In the genomic region with DNA sequence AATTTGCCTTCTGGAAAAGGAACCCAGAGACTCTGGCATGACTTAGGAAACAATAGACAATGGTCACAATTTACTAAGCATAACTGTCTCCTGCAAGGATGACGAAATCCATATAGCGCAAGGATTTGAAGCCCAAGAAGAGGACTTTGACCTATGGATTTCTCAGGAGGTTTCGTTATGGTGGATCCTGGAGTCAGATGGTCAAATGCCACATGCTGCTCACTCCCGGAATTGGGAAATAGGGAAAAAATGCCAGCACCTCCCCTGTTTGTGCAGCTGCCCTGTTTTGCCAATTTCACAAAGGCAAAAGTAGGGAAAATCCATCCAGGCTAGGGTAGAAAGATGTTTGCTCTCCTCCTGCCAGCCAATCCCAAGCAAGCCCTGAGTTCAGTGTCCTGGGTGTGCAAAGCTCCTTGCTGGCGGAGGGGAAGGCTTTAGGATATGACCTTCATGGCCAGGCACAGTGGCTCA, we compare ENCODE assay signal across 1 cellular context.
TF ChIP-seq lines count a peak whose summit lies in the region.

No MANE protein-coding gene starts in this region.

TF ChIP-seq in HepG2, 621 proteins besides CTCF, POLR2A, EP300 and RAD21:
- no peak for TF ChIP-seq HNRNPH1 (optimal IDR thresholded peaks at IDR 0.05; ENCODE audit: low read depth, low read length)
- TF ChIP-seq KDM2A (CRISPR knock-in tag; IDR thresholded peaks at IDR 0.05; ENCODE audit: borderline replicate concordance, low read depth) = no peak
- TF ChIP-seq ZNF615 (CRISPR knock-in tag; IDR thresholded peaks at IDR 0.05; ENCODE audit: borderline replicate concordance) = no peak
- TF ChIP-seq ISX (CRISPR knock-in tag; conservative IDR thresholded peaks at IDR 0.05) = no peak
- peak; percentile 18; the same call in 1 of the 2 replicates for TF ChIP-seq ZNF12 (CRISPR knock-in tag; IDR thresholded peaks at IDR 0.05)
- TF ChIP-seq, protein P1, sequence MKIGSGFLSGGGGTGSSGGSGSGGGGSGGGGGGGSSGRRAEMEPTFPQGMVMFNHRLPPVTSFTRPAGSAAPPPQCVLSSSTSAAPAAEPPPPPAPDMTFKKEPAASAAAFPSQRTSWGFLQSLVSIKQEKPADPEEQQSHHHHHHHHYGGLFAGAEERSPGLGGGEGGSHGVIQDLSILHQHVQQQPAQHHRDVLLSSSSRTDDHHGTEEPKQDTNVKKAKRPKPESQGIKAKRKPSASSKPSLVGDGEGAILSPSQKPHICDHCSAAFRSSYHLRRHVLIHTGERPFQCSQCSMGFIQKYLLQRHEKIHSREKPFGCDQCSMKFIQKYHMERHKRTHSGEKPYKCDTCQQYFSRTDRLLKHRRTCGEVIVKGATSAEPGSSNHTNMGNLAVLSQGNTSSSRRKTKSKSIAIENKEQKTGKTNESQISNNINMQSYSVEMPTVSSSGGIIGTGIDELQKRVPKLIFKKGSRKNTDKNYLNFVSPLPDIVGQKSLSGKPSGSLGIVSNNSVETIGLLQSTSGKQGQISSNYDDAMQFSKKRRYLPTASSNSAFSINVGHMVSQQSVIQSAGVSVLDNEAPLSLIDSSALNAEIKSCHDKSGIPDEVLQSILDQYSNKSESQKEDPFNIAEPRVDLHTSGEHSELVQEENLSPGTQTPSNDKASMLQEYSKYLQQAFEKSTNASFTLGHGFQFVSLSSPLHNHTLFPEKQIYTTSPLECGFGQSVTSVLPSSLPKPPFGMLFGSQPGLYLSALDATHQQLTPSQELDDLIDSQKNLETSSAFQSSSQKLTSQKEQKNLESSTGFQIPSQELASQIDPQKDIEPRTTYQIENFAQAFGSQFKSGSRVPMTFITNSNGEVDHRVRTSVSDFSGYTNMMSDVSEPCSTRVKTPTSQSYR (CRISPR knock-in tag; IDR thresholded peaks at IDR 0.05; ENCODE audit: borderline replicate concordance) = no peak
- peak; percentile 84 for TF ChIP-seq HNF4A (CRISPR knock-in tag; IDR thresholded peaks at IDR 0.05)
- TF ChIP-seq, protein P2, sequence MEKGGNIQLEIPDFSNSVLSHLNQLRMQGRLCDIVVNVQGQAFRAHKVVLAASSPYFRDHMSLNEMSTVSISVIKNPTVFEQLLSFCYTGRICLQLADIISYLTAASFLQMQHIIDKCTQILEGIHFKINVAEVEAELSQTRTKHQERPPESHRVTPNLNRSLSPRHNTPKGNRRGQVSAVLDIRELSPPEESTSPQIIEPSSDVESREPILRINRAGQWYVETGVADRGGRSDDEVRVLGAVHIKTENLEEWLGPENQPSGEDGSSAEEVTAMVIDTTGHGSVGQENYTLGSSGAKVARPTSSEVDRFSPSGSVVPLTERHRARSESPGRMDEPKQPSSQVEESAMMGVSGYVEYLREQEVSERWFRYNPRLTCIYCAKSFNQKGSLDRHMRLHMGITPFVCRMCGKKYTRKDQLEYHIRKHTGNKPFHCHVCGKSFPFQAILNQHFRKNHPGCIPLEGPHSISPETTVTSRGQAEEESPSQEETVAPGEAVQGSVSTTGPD (CRISPR knock-in tag; IDR thresholded peaks at IDR 0.05) = no peak
- TF ChIP-seq, protein P3, sequence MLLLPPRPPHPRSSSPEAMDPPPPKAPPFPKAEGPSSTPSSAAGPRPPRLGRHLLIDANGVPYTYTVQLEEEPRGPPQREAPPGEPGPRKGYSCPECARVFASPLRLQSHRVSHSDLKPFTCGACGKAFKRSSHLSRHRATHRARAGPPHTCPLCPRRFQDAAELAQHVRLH (CRISPR knock-in tag; IDR thresholded peaks at IDR 0.05; ENCODE audit: borderline replicate concordance, low read depth) = no peak
- TF ChIP-seq, protein P4, sequence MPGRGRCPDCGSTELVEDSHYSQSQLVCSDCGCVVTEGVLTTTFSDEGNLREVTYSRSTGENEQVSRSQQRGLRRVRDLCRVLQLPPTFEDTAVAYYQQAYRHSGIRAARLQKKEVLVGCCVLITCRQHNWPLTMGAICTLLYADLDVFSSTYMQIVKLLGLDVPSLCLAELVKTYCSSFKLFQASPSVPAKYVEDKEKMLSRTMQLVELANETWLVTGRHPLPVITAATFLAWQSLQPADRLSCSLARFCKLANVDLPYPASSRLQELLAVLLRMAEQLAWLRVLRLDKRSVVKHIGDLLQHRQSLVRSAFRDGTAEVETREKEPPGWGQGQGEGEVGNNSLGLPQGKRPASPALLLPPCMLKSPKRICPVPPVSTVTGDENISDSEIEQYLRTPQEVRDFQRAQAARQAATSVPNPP (CRISPR knock-in tag; IDR thresholded peaks at IDR 0.05) = no peak
- peak; percentile 31; the same call in 1 of the 2 replicates for TF ChIP-seq THAP11 (CRISPR knock-in tag; IDR thresholded peaks at IDR 0.05)
- TF ChIP-seq ZFP1 (CRISPR knock-in tag; IDR thresholded peaks at IDR 0.05) = no peak
- TF ChIP-seq TEAD3 (CRISPR knock-in tag; optimal IDR thresholded peaks at IDR 0.05; ENCODE audit: borderline replicate concordance) = no peak
- no peak for TF ChIP-seq MED1 (CRISPR knock-in tag; IDR thresholded peaks at IDR 0.05)
- no peak for TF ChIP-seq SP1 (IDR thresholded peaks at IDR 0.05)
- no peak for TF ChIP-seq SP1 (CRISPR knock-in tag; IDR thresholded peaks at IDR 0.05)
- TF ChIP-seq CEBPB (IDR thresholded peaks at IDR 0.05; ENCODE audit: borderline replicate concordance, low read depth, low read length) = peak; percentile 87
- TF ChIP-seq ATF7 (IDR thresholded peaks at IDR 0.05) = peak; percentile 44; the same call in 1 of the 2 replicates
- no peak for TF ChIP-seq ATF7 (CRISPR knock-in tag; IDR thresholded peaks at IDR 0.05)
- TF ChIP-seq, protein P5, sequence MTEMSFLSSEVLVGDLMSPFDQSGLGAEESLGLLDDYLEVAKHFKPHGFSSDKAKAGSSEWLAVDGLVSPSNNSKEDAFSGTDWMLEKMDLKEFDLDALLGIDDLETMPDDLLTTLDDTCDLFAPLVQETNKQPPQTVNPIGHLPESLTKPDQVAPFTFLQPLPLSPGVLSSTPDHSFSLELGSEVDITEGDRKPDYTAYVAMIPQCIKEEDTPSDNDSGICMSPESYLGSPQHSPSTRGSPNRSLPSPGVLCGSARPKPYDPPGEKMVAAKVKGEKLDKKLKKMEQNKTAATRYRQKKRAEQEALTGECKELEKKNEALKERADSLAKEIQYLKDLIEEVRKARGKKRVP (CRISPR knock-in tag; IDR thresholded peaks at IDR 0.05) = peak in 1 of 2 experiments; percentile 55; a peak in 1 of 4 replicates
- TF ChIP-seq, protein P6, sequence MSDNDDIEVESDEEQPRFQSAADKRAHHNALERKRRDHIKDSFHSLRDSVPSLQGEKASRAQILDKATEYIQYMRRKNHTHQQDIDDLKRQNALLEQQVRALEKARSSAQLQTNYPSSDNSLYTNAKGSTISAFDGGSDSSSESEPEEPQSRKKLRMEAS (IDR thresholded peaks at IDR 0.05) = 0 out of 2 replicates have a peak, but pooled peaks have one; percentile 16
- no peak for TF ChIP-seq ZNF543 (CRISPR knock-in tag; IDR thresholded peaks at IDR 0.05)
- TF ChIP-seq ZNF556 (CRISPR knock-in tag; IDR thresholded peaks at IDR 0.05; ENCODE audit: borderline replicate concordance) = no peak
- TF ChIP-seq SOX5 (CRISPR knock-in tag; IDR thresholded peaks at IDR 0.05; ENCODE audit: borderline replicate concordance) = peak; percentile 59; the same call in 1 of the 2 replicates
- TF ChIP-seq HDAC2 (CRISPR knock-in tag; IDR thresholded peaks at IDR 0.05) = 0 out of 2 replicates have a peak, but pooled peaks have one; percentile 24
- no peak for TF ChIP-seq HNRNPK (IDR thresholded peaks at IDR 0.05; ENCODE audit: low read depth, low read length, poor library complexity, severe bottlenecking)
- TF ChIP-seq, protein P7, sequence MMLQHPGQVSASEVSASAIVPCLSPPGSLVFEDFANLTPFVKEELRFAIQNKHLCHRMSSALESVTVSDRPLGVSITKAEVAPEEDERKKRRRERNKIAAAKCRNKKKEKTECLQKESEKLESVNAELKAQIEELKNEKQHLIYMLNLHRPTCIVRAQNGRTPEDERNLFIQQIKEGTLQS (CRISPR knock-in tag; IDR thresholded peaks at IDR 0.05) = peak; percentile 51; the same call in 1 of the 2 replicates
- peak in 1 of 2 experiments; percentile 33; a peak in 1 of 4 replicates for TF ChIP-seq KLF16 (CRISPR knock-in tag; IDR thresholded peaks at IDR 0.05)
- TF ChIP-seq ZFYVE20 (CRISPR knock-in tag; IDR thresholded peaks at IDR 0.05; ENCODE audit: borderline replicate concordance, low read depth) = no peak
- no peak for TF ChIP-seq ZNF619 (CRISPR knock-in tag; IDR thresholded peaks at IDR 0.05)
- TF ChIP-seq, protein P8, sequence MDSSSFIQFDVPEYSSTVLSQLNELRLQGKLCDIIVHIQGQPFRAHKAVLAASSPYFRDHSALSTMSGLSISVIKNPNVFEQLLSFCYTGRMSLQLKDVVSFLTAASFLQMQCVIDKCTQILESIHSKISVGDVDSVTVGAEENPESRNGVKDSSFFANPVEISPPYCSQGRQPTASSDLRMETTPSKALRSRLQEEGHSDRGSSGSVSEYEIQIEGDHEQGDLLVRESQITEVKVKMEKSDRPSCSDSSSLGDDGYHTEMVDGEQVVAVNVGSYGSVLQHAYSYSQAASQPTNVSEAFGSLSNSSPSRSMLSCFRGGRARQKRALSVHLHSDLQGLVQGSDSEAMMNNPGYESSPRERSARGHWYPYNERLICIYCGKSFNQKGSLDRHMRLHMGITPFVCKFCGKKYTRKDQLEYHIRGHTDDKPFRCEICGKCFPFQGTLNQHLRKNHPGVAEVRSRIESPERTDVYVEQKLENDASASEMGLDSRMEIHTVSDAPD (CRISPR knock-in tag; IDR thresholded peaks at IDR 0.05) = no peak
- 0 out of 2 replicates have a peak, but pooled peaks have one; percentile 59 for TF ChIP-seq HMG20A (CRISPR knock-in tag; IDR thresholded peaks at IDR 0.05; ENCODE audit: borderline replicate concordance)
- TF ChIP-seq ZNF354B (CRISPR knock-in tag; IDR thresholded peaks at IDR 0.05) = no peak
- TF ChIP-seq ZNF430 (CRISPR knock-in tag; IDR thresholded peaks at IDR 0.05) = no peak
- no peak for TF ChIP-seq MEF2D (CRISPR knock-in tag; IDR thresholded peaks at IDR 0.05)
- no peak for TF ChIP-seq SOX6 (IDR thresholded peaks at IDR 0.05)
- TF ChIP-seq SOX6 (CRISPR knock-in tag; IDR thresholded peaks at IDR 0.05) = peak; percentile 62
- TF ChIP-seq NCOR1 (IDR thresholded peaks at IDR 0.05; ENCODE audit: borderline replicate concordance, low read length) = peak; percentile 33; the same call in 1 of the 2 replicates
- no peak for TF ChIP-seq SOX13 (IDR thresholded peaks at IDR 0.05)
- TF ChIP-seq SOX13 (CRISPR knock-in tag; conservative IDR thresholded peaks at IDR 0.05 in 1 of 2, IDR thresholded peaks at IDR 0.05 in 1 of 2) = peak in 1 of 2 experiments; percentile 83; a peak in 2 of 4 replicates
- TF ChIP-seq, protein P9, sequence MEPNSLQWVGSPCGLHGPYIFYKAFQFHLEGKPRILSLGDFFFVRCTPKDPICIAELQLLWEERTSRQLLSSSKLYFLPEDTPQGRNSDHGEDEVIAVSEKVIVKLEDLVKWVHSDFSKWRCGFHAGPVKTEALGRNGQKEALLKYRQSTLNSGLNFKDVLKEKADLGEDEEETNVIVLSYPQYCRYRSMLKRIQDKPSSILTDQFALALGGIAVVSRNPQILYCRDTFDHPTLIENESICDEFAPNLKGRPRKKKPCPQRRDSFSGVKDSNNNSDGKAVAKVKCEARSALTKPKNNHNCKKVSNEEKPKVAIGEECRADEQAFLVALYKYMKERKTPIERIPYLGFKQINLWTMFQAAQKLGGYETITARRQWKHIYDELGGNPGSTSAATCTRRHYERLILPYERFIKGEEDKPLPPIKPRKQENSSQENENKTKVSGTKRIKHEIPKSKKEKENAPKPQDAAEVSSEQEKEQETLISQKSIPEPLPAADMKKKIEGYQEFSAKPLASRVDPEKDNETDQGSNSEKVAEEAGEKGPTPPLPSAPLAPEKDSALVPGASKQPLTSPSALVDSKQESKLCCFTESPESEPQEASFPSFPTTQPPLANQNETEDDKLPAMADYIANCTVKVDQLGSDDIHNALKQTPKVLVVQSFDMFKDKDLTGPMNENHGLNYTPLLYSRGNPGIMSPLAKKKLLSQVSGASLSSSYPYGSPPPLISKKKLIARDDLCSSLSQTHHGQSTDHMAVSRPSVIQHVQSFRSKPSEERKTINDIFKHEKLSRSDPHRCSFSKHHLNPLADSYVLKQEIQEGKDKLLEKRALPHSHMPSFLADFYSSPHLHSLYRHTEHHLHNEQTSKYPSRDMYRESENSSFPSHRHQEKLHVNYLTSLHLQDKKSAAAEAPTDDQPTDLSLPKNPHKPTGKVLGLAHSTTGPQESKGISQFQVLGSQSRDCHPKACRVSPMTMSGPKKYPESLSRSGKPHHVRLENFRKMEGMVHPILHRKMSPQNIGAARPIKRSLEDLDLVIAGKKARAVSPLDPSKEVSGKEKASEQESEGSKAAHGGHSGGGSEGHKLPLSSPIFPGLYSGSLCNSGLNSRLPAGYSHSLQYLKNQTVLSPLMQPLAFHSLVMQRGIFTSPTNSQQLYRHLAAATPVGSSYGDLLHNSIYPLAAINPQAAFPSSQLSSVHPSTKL (CRISPR knock-in tag; IDR thresholded peaks at IDR 0.05) = peak; percentile 57; the same call in 1 of the 2 replicates
- peak; percentile 37; the same call in 1 of the 2 replicates for TF ChIP-seq ZNF644 (CRISPR knock-in tag; IDR thresholded peaks at IDR 0.05; ENCODE audit: low read depth)
- TF ChIP-seq ZNF33B (CRISPR knock-in tag; IDR thresholded peaks at IDR 0.05) = no peak
- TF ChIP-seq ZNF550 (CRISPR knock-in tag; IDR thresholded peaks at IDR 0.05; ENCODE audit: borderline replicate concordance) = no peak
- no peak for TF ChIP-seq HMGA1 (CRISPR knock-in tag; conservative IDR thresholded peaks at IDR 0.05)
- TF ChIP-seq ZNF24 (IDR thresholded peaks at IDR 0.05) = no peak
- peak; percentile 80 for TF ChIP-seq GATAD2A (CRISPR knock-in tag; IDR thresholded peaks at IDR 0.05)
- TF ChIP-seq CEBPG (CRISPR knock-in tag; IDR thresholded peaks at IDR 0.05) = peak; percentile 73
